Comparison of ENCODE assay signal across 7 cellular contexts in the genomic region with DNA sequence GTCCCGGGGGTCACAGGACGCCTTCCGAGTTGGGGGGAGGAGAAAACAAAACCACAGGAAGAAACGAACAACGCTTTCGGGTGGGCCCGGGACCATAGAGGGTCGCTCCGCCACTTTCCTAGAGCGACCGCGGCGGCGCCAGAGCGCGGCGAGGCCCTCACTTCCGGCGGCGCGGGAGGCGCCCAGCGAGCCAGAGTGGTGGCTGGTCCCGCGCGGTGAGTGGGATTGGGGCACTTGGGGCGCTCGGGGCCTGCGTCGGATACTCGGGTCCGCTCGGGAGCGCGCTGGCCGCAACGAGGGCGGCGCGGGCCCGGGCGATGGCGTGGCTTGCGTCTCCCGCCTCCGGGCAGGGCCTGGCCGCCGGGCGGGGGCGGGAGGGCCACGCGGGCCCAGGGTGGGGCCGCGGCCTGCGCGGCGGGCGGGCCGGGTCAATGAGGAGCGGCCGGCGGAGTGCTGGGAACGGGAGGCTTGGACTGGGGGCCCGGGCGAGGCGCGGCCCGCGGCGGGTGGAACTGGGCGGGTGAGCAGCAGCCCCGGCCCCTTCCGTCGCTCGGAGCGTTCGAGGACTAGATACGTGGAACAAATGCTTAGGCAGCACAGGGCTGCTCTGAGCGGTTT. TPM values are rescaled to one million over a fixed set of nuclear protein-coding genes. Genes with fewer than 3 reads are reported as not detected.
A peak's percentile ranks its signal among the peaks of the same experiment; 100 is the strongest.
DNase-seq lines count a peak whose midpoint lies in the region; ATAC-seq, FAIRE-seq and TF ChIP-seq lines count a peak whose summit lies in the region.

A gene (plus strand): TSS at position 160 of the 618 bp plus-strand sequence. CDS start 2,446 bp downstream, outside the sequence.

- CTCF ChIA-PET in activated B cell treated with CpG ODN at 0.5 μM for 24 hours (lab: Charles Lee) = interaction anchor here (1.2 to 2.2 kb wide), 3 partner anchors 27 to 68 kb away, joined by 3 to 10 read pairs (median 4); no protein-coding TSS in a partner anchor

- peak within 1 kb of the TSS; percentile 93 for H3K27ac Mint-ChIP-seq in activated B cell treated with CpG ODN at 0.5 μM for 24 hours

- H3K4me1 Mint-ChIP-seq in activated B cell treated with CpG ODN at 0.5 μM for 24 hours = peaks cover 25% of the 10 kb centered on the region

- H3K27me3 Mint-ChIP-seq in activated B cell treated with CpG ODN at 0.5 μM for 24 hours = no peaks in the 10 kb centered on the region

- peaks cover 3 to 21% of the 10 kb centered on the region in 2 donors for H3K36me3 ChIP-seq in kidney (ENCODE audit: control insufficient read depth in 1 of 2, insufficient read depth in 2 of 2, low read length in 2 of 2)

- ATAC-seq in activated B cell treated with CpG ODN at 0.5 μM for 24 hours (ENCODE audit: low read depth) = peak; percentile 82

- H3K9me3 ChIP-seq in kidney (ENCODE audit: control insufficient read depth in 1 of 2, low read length in 2 of 2) = no peaks in the 10 kb centered on the region

- TF ChIP-seq CTCF in GM13976 (IDR thresholded peaks at IDR 0.05; ENCODE audit: borderline replicate concordance, control extremely low read depth, extremely low read depth, insufficient read depth, missing control alignments) (no peak), HFF-Myc (IDR thresholded peaks at IDR 0.05; ENCODE audit: low read depth, low read length, missing control alignments) (no peak), activated B cell treated with CpG ODN at 0.5 μM for 24 hours (IDR thresholded peaks at IDR 0.05) (no peak), kidney (IDR thresholded peaks at IDR 0.05; ENCODE audit: borderline replicate concordance, extremely low read depth, insufficient read depth) (no peak)

- DNase-seq in GM13976 (ENCODE audit: low spot score) (peak; percentile 80), HFF-Myc (ENCODE audit: extremely low read depth, low read depth) (no peak), MV-4-11 (lab: John Stamatoyannopoulos, UW) (peak; percentile 62), activated B cell treated with CpG ODN at 0.5 μM for 24 hours (peak; percentile 76), kidney (peak; percentile 92)
- DNase-seq in central memory CD4-positive, alpha-beta T cell = peak; percentile 45
- DNase-seq in stimulated activated CD4-positive, alpha-beta T cell treated with anti-CD3 and anti-CD28 coated beads, Interleukin-1b, Interleukin-23, amount 100 ng/mL, for 24 hours (ENCODE audit: low read depth in 4 of 4, low spot score in 1 of 4) = peak; percentile 11 to 44 (median 33)

- in situ Hi-C loops in GM13976 (cut with MboI; ENCODE audit: low sequenced_read_pairs, unreplicated experiment) = no loop called here

- H3K36me3 Mint-ChIP-seq in activated B cell treated with CpG ODN at 0.5 μM for 24 hours (ENCODE audit: low read depth) = peaks cover 34% of the 10 kb centered on the region

- peaks cover 22 to 29% of the 10 kb centered on the region in 2 donors for H3K4me1 ChIP-seq in kidney (ENCODE audit: control insufficient read depth in 1 of 2, insufficient read depth in 1 of 2, low read depth in 1 of 2, low read length in 2 of 2)

- H3K27ac ChIP-seq in kidney (ENCODE audit: low read depth in 2 of 2, low read length in 2 of 2) = peak within 1 kb of the TSS; percentile 94 to 97

- POLR2A ChIA-PET in activated B cell treated with CpG ODN at 0.5 μM for 24 hours (lab: Charles Lee) = interaction anchor here (0.7 to 2.0 kb wide), 4 partner anchors 28 to 68 kb away, joined by 3 to 7 read pairs (median 5); no protein-coding TSS in a partner anchor

- peaks cover 7% of the 10 kb centered on the region for H3K9me3 Mint-ChIP-seq in activated B cell treated with CpG ODN at 0.5 μM for 24 hours

- H3K4me3 ChIP-seq in HFF-Myc (replicated peaks; ENCODE audit: low read depth, low read length) (peak within 1 kb of the TSS; percentile 63), kidney (ENCODE audit: low read length in 2 of 2) (peak within 1 kb of the TSS; percentile 86 to 94)

- H3K9ac ChIP-seq in kidney (ENCODE audit: low read length in 2 of 2) = peak within 1 kb of the TSS; percentile 84 to 86

- H3K4me3 Mint-ChIP-seq in activated B cell treated with CpG ODN at 0.5 μM for 24 hours = peak within 1 kb of the TSS; percentile 90

- FAIRE-seq in kidney (lab: Jason Lieb, UNC) = no peak

- intact Hi-C loops in activated B cell treated with CpG ODN at 0.5 μM for 24 hours (cut with micrococcal nuclease) (loop anchor here (1.0 to 5.0 kb wide), 8 partner anchors 26 to 1352 kb away; a partner anchor contains a TSS), kidney (cut with DNase I) (no loop called here)

RNA-seq across cellular contexts. Expression of the gene that starts here (rescaled TPM):
- total RNA-seq in activated B cell treated with CpG ODN at 0.5 μM for 24 hours = 34.2 and 37.5 TPM in 2 replicates
- total RNA-seq in kidney = 24.5 TPM
- 18.7 TPM for polyA plus RNA-seq in kidney (ENCODE audit: insufficient read depth, low read depth, low replicate concordance)
